In genomic region chr3:5317572-5317971, GRCh38 we compare ENCODE assay signal across 1 cellular context.
TF ChIP-seq lines count a peak whose summit lies in the region.

No MANE protein-coding gene starts in this region.

TF ChIP-seq in GM23338, 12 proteins besides CTCF, POLR2A, EP300 and RAD21 (continued from another document):
- TF ChIP-seq ZNF462 (CRISPR knock-in tag; IDR thresholded peaks at IDR 0.05) (no peak), ZNF114 (CRISPR knock-in tag; IDR thresholded peaks at IDR 0.05) (no peak)
TF ChIP-seq in GM23338: peak in this region for 0.
